23 cellular contexts compared by ENCODE assay signal in the genomic region with DNA sequence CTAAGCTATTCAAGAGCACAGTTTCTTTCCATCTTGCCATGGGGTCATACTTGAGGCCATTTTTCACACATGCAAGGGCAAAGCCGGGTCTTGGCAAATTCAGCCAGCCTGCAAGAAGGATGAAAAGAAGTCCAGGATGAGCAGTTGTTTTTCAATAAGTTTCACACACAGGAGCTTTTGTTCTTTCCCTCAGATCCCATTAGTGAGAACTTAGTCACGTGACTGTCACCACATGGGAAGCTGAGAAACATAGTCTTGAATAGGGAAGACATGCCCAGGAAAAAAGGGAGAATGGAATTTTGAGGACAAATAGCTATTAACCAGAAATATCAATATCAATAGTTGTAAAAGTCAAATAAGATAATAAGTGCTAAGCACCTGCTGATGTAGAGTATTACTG.
"Had no signal": no experiment of that assay in that cellular context is flagged by ENCODE, and none has a peak within 500 bp of the region (broad histone marks: within the 10 kb centered on the region; RNA-seq: fewer than 3 reads in every experiment).

No MANE protein-coding gene starts in this region.

- H3K36me3 ChIP-seq: gastroesophageal sphincter, heart left ventricle, neutrophil, pancreas, right atrium auricular region, sigmoid colon, tibial artery had no signal

- ATAC-seq: esophagus mucosa; gastroesophageal sphincter; heart left ventricle; left lobe of liver; natural killer cell; stimulated activated memory B cell treated with anti-CD40 and anti-IgM and Interleukin-4, amounts not matched to agents 10 μg/mL and 1 μg/mL and 100 μg/mL, for 72 hours; stimulated activated naive CD8-positive, alpha-beta T cell treated with anti-CD3 and anti-CD28 coated beads, Interleukin-15, Interleukin-2, amounts not matched to agents 100 U/mL and 50 U/mL, for 24 hours had no signal

- H3K9me3 ChIP-seq: gastroesophageal sphincter, heart left ventricle, neutrophil, pancreas, right atrium auricular region, testis, tibial artery had no signal

- H3K4me3 ChIP-seq: dorsolateral prefrontal cortex, gastroesophageal sphincter, heart left ventricle, hepatocyte, lung, pancreas, right atrium auricular region, sigmoid colon, testis, tibial artery had no signal

- H3K27me3 ChIP-seq: dorsolateral prefrontal cortex, gastroesophageal sphincter, heart left ventricle, hepatocyte, neutrophil, pancreas, right atrium auricular region, sigmoid colon, testis, tibial artery had no signal

- H3K4me2 ChIP-seq: hepatocyte had no signal

- H2AFZ ChIP-seq: hepatocyte had no signal

- FAIRE-seq: kidney, pancreas had no signal

- H3K4me1 ChIP-seq: gastroesophageal sphincter, pancreas, right atrium auricular region, sigmoid colon, testis had no signal

- H3K27ac ChIP-seq: dorsolateral prefrontal cortex, epithelial cell of prostate, gastroesophageal sphincter, heart left ventricle, hepatocyte, neutrophil, pancreas, right atrium auricular region, sigmoid colon, testis, tibial artery had no signal

- H3K79me2 ChIP-seq: hepatocyte had no signal

- DNase-seq: dorsolateral prefrontal cortex; effector CD4-positive, alpha-beta T cell; endodermal cell; foreskin fibroblast; heart left ventricle; kidney; natural killer cell; pancreas; sigmoid colon; stimulated activated CD4-positive, alpha-beta T cell treated with anti-CD3 and anti-CD28 coated beads, Interleukin-2, amount 100 ng/mL, for 24 hours; stimulated activated CD4-positive, alpha-beta T cell treated with anti-CD3 and anti-CD28 coated beads, Interleukin-4, amount 100 ng/mL, for 24 hours; stimulated activated naive CD8-positive, alpha-beta T cell treated with anti-CD3 and anti-CD28 coated beads, Interleukin-15, Interleukin-2, amounts not matched to agents 100 U/mL and 50 U/mL, for 24 hours; testis; tibial artery had no signal
